Comparison of ENCODE assay signal across 1 cellular context in the genomic region with DNA sequence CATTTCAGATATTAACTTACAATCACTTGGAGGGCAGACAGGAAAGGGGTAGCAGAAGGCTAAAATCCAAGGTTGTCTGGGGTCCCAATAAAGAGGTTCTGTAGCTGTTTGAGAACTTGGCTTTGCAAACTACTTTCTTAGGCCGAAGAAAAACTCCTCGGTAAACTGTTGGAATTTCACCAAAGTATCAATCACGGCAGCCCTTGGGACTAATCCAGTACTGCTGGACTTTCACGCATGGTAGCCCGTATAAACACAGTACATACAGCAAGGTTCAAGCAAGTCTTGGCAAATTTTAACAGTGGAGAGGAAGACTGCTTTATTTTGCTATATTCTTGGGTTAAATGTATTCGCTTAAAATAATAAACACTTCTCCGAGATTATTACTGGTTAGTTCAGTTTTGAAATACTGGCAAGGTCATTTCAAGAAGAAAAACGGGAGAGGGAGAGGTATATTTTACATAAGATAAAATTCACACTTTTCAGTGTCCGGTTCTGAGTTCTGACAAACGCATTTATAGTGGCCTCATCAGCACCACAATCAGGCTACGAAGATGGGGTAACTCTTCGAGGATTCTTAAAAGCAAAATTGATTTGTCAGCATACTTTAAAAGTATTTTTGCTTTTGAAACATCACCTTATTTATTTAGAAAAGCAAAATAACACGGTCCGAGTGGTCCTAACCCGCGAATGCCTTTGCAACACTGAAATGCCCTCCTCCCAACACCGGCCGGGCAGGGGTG.
TF ChIP-seq lines count a peak whose summit lies in the region.

No MANE protein-coding gene starts in this region.

TF ChIP-seq in H1, 55 proteins besides CTCF, POLR2A, EP300 and RAD21 (continued from another document):
- no peak for TF ChIP-seq CHD2 (IDR thresholded peaks at IDR 0.05; ENCODE audit: low read length)
- TF ChIP-seq BACH1 (IDR thresholded peaks at IDR 0.05; ENCODE audit: low read length): no peak
- no peak for TF ChIP-seq CTBP2 (IDR thresholded peaks at IDR 0.05; ENCODE audit: borderline replicate concordance, insufficient read depth, insufficient read length, low read length)
- TF ChIP-seq TEAD4 (IDR thresholded peaks at IDR 0.05; ENCODE audit: low read depth, low read length): no peak
TF ChIP-seq in H1: peak in this region for 0.
